ENCODE assay signal across 1 cellular context in genomic region chr2:127986548-127987079, GRCh38.
TF ChIP-seq lines count a peak whose summit lies in the region.

No MANE protein-coding gene starts in this region.

TF ChIP-seq in WTC11, 78 proteins besides CTCF, POLR2A, EP300 and RAD21 (continued from another document):
- TF ChIP-seq MAX (CRISPR knock-in tag; IDR thresholded peaks at IDR 0.05) (no peak), OVOL2 (CRISPR knock-in tag; IDR thresholded peaks at IDR 0.05; ENCODE audit: borderline replicate concordance) (no peak), ZNF416 (CRISPR knock-in tag; IDR thresholded peaks at IDR 0.05) (no peak), IRF2 (CRISPR knock-in tag; IDR thresholded peaks at IDR 0.05; ENCODE audit: borderline replicate concordance, low read depth) (no peak), USF1 (CRISPR knock-in tag; IDR thresholded peaks at IDR 0.05) (no peak), ZNF232 (CRISPR knock-in tag; IDR thresholded peaks at IDR 0.05) (no peak), AR (CRISPR knock-in tag; IDR thresholded peaks at IDR 0.05) (no peak), FOXP1 (CRISPR knock-in tag; IDR thresholded peaks at IDR 0.05; ENCODE audit: borderline replicate concordance) (no peak), FOXP4 (CRISPR knock-in tag; IDR thresholded peaks at IDR 0.05) (no peak), STAT6 (CRISPR knock-in tag; conservative IDR thresholded peaks at IDR 0.05; ENCODE audit: low read depth) (no peak), SP1 (CRISPR knock-in tag; conservative IDR thresholded peaks at IDR 0.05) (no peak), USF2 (CRISPR knock-in tag; IDR thresholded peaks at IDR 0.05) (no peak), ZNF512 (CRISPR knock-in tag; IDR thresholded peaks at IDR 0.05; ENCODE audit: borderline replicate concordance) (no peak), E2F5 (CRISPR knock-in tag; IDR thresholded peaks at IDR 0.05) (no peak), PRDM15 (CRISPR knock-in tag; IDR thresholded peaks at IDR 0.05) (no peak), ZNF423 (CRISPR knock-in tag; IDR thresholded peaks at IDR 0.05) (no peak), ZSCAN18 (CRISPR knock-in tag; IDR thresholded peaks at IDR 0.05) (no peak)
